ENCODE assay signal across 14 cellular contexts in genomic region chr2:60806595-60806987, GRCh38. TPM values are rescaled to one million over a fixed set of nuclear protein-coding genes. Genes with fewer than 3 reads are reported as not detected.
DNase-seq lines count a peak whose midpoint lies in the region; ATAC-seq, FAIRE-seq and TF ChIP-seq lines count a peak whose summit lies in the region.
"Had no signal": no experiment of that assay in that cellular context is flagged by ENCODE, and none has a peak within 500 bp of the region (broad histone marks: within the 10 kb centered on the region; RNA-seq: fewer than 3 reads in every experiment).

No MANE protein-coding gene starts in this region.

- no peak overlapping the region for H2AFZ ChIP-seq in endothelial cell of umbilical vein (ENCODE audit: low read depth, low read length)

- H3K4me3 ChIP-seq in endothelial cell of umbilical vein (replicated peaks in 1 of 3; ENCODE audit: insufficient read depth in 1 of 3, low read depth in 1 of 3, low read length in 3 of 3) (no peak overlapping the region), ascending aorta (no peak overlapping the region)
- H3K4me3 ChIP-seq: HAP-1, left ventricle myocardium inferior, thoracic aorta had no signal

- H3K36me3 ChIP-seq in endothelial cell of umbilical vein (ENCODE audit: control insufficient read depth in 2 of 2, extremely low read depth in 1 of 2, insufficient read depth in 2 of 2, low read length in 2 of 2) (no peaks in the 10 kb centered on the region), ascending aorta (peaks cover 0 to 2% of the 10 kb centered on the region in 2 donors)
- H3K36me3 ChIP-seq: HAP-1 had no signal

- TF ChIP-seq CTCF in endothelial cell of umbilical vein (IDR thresholded peaks at IDR 0.05; ENCODE audit: extremely low read depth in 1 of 2, insufficient read depth in 1 of 2, low read depth in 1 of 2, low read length in 2 of 2) (no peak), ascending aorta (IDR thresholded peaks at IDR 0.05) (no peak), RWPE1 (conservative IDR thresholded peaks at IDR 0.05; ENCODE audit: low read depth) (no peak)

- peak overlapping the region; percentile 88 for H3K27ac Mint-ChIP-seq in activated T-cell treated with anti-CD3 and anti-CD28 coated beads, Interleukin-2, amount 50 U/mL, for 72 hours
- H3K27ac Mint-ChIP-seq in T-cell, result peak overlapping the region; percentile 88 to 92
- H3K27ac Mint-ChIP-seq in stimulated activated effector memory CD8-positive, alpha-beta T cell treated with anti-CD3 and anti-CD28 coated beads, Interleukin-12 subunit alpha, Interleukin-12 subunit beta, amount 100 ng/mL, for 72 hours, result peak overlapping the region; percentile 63

- H3K9me3 ChIP-seq in endothelial cell of umbilical vein (replicated peaks; ENCODE audit: control insufficient read depth, insufficient read depth, low read length), result no peaks in the 10 kb centered on the region
- H3K9me3 ChIP-seq in ascending aorta, result no peaks in the 10 kb centered on the region
- H3K9me3 ChIP-seq: HAP-1, left ventricle myocardium inferior, thoracic aorta had no signal

- H4K20me1 ChIP-seq in endothelial cell of umbilical vein (replicated peaks; ENCODE audit: control insufficient read depth, extremely low read depth, insufficient read depth, low read length), result no peaks in the 10 kb centered on the region

- CTCF ChIA-PET in T-cell (lab: Charles Lee) (interaction anchor here in 1 of 2 donors (1.6 to 3.9 kb wide), 3 partner anchors 8 to 193 kb away, joined by 7 to 41 read pairs (median 8); no protein-coding TSS in a partner anchor), endothelial cell of umbilical vein (lab: Charles Lee) (interaction anchor here (0.6 to 4.3 kb wide), 6 partner anchors 10 to 192 kb away, joined by 3 to 51 read pairs (median 6); no protein-coding TSS in a partner anchor), RWPE1 (lab: Yijun Ruan, JAX) (interaction anchor here (2.0 kb wide), 1 partner anchor 193 kb away, joined by 5 read pairs; no protein-coding TSS in a partner anchor)

- peak overlapping the region; percentile 65 to 75 for H3K4me3 Mint-ChIP-seq in activated T-cell treated with anti-CD3 and anti-CD28 coated beads, Interleukin-2, amount 50 U/mL, for 72 hours
- H3K4me3 Mint-ChIP-seq in T-cell, result peak overlapping the region in 1 of 3 donors; percentile 26
- peak overlapping the region; percentile 30 for H3K4me3 Mint-ChIP-seq in stimulated activated effector memory CD8-positive, alpha-beta T cell treated with anti-CD3 and anti-CD28 coated beads, Interleukin-12 subunit alpha, Interleukin-12 subunit beta, amount 100 ng/mL, for 72 hours

- H3K27ac ChIP-seq in endothelial cell of umbilical vein (ENCODE audit: insufficient read depth, low read depth, low read length), result no peak overlapping the region
- no peak overlapping the region for H3K27ac ChIP-seq in ascending aorta
- H3K27ac ChIP-seq in RWPE1, result no peak overlapping the region
- H3K27ac ChIP-seq: left ventricle myocardium inferior, thoracic aorta had no signal

- intact Hi-C loops in endothelial cell of umbilical vein (cut with micrococcal nuclease) (no loop called here), ascending aorta (cut with DNase I) (no loop called here)

- H3K4me1 Mint-ChIP-seq in activated T-cell treated with anti-CD3 and anti-CD28 coated beads, Interleukin-2, amount 50 U/mL, for 72 hours (ENCODE audit: low read depth), result peaks cover 54% of the 10 kb centered on the region
- peaks cover 41 to 53% (median 47%) of the 10 kb centered on the region in 3 donors for H3K4me1 Mint-ChIP-seq in T-cell
- peaks cover 46% of the 10 kb centered on the region for H3K4me1 Mint-ChIP-seq in stimulated activated effector memory CD8-positive, alpha-beta T cell treated with anti-CD3 and anti-CD28 coated beads, Interleukin-12 subunit alpha, Interleukin-12 subunit beta, amount 100 ng/mL, for 72 hours

- no peaks in the 10 kb centered on the region for H3K79me2 ChIP-seq in endothelial cell of umbilical vein (ENCODE audit: control insufficient read depth, insufficient read depth, low read length)

- peaks cover 0 to 3% of the 10 kb centered on the region in 2 donors for H3K9me3 Mint-ChIP-seq in activated T-cell treated with anti-CD3 and anti-CD28 coated beads, Interleukin-2, amount 50 U/mL, for 72 hours
- no peaks in the 10 kb centered on the region for H3K9me3 Mint-ChIP-seq in T-cell
- no peaks in the 10 kb centered on the region for H3K9me3 Mint-ChIP-seq in stimulated activated effector memory CD8-positive, alpha-beta T cell treated with anti-CD3 and anti-CD28 coated beads, Interleukin-12 subunit alpha, Interleukin-12 subunit beta, amount 100 ng/mL, for 72 hours

- POLR2A ChIA-PET in T-cell (lab: Charles Lee), result interaction anchor here in 1 of 2 donors (1.8 kb wide), 1 partner anchor 76 kb away, joined by 5 read pairs; no protein-coding TSS in a partner anchor
- POLR2A ChIA-PET in endothelial cell of umbilical vein (lab: Charles Lee), result no interaction called here
- POLR2A ChIA-PET in RWPE1 (lab: Yijun Ruan, JAX; ENCODE audit: low non-redundant PET), result no interaction called here

- no peaks in the 10 kb centered on the region for H3K27me3 Mint-ChIP-seq in activated T-cell treated with anti-CD3 and anti-CD28 coated beads, Interleukin-2, amount 50 U/mL, for 72 hours (ENCODE audit: low read depth)
- H3K27me3 Mint-ChIP-seq in T-cell, result no peaks in the 10 kb centered on the region

- dilution Hi-C loops in endothelial cell of umbilical vein (cut with MboI; ENCODE audit: extremely low pct_ligation_motif_present, low sequenced_read_pairs), result no loop called here

- no peaks in the 10 kb centered on the region for H3K9me1 ChIP-seq in endothelial cell of umbilical vein (replicated peaks; ENCODE audit: control insufficient read depth, extremely low read depth, insufficient read depth, low read length)

- no peak for TF ChIP-seq POLR2A in endothelial cell of umbilical vein (IDR thresholded peaks at IDR 0.05; ENCODE audit: low read depth, low read length)

- H3K27me3 ChIP-seq in endothelial cell of umbilical vein (ENCODE audit: control insufficient read depth in 2 of 2, insufficient read depth in 2 of 2, low read length in 2 of 2), result no peaks in the 10 kb centered on the region
- no peaks in the 10 kb centered on the region for H3K27me3 ChIP-seq in ascending aorta

- BruUV-seq in endothelial cell of umbilical vein (replicated peaks; lab: Mats Ljungman, UMichigan), result no TSS peak

- no peak for DNase-seq in activated T-cell treated with anti-CD3 and anti-CD28 coated beads, Interleukin-2, amount 50 U/mL, for 72 hours
- no peak for DNase-seq in activated T-cell treated with anti-CD3 and anti-CD28 coated beads for 4 hours
- no peak for DNase-seq in T-cell
- DNase-seq in endothelial cell of umbilical vein (ENCODE audit: low read depth, low spot score), result no peak
- no peak for DNase-seq in stimulated activated effector memory CD8-positive, alpha-beta T cell treated with anti-CD3 and anti-CD28 coated beads, Interleukin-12 subunit alpha, Interleukin-12 subunit beta, amount 100 ng/mL, for 72 hours (ENCODE audit: low spot score in 2 of 2)
- no peak for DNase-seq in ascending aorta (ENCODE audit: low spot score in 2 of 2)
- no peak for DNase-seq in RWPE1 (ENCODE audit: low spot score)
- DNase-seq: left ventricle myocardium inferior, NCI-H1930, RPMI8226 had no signal

- H3K4me2 ChIP-seq in endothelial cell of umbilical vein (ENCODE audit: insufficient read depth, low read length), result no peak overlapping the region

- H3K4me1 ChIP-seq in endothelial cell of umbilical vein (ENCODE audit: control insufficient read depth, extremely low read depth, insufficient read depth, low read length) (peaks cover 5% of the 10 kb centered on the region), ascending aorta (no peaks in the 10 kb centered on the region)
- H3K4me1 ChIP-seq: HAP-1 had no signal

- no peaks in the 10 kb centered on the region for H3K36me3 Mint-ChIP-seq in activated T-cell treated with anti-CD3 and anti-CD28 coated beads, Interleukin-2, amount 50 U/mL, for 72 hours (ENCODE audit: insufficient read depth in 2 of 2)
- H3K36me3 Mint-ChIP-seq in T-cell, result peaks cover 3% of the 10 kb centered on the region
- H3K36me3 Mint-ChIP-seq in stimulated activated effector memory CD8-positive, alpha-beta T cell treated with anti-CD3 and anti-CD28 coated beads, Interleukin-12 subunit alpha, Interleukin-12 subunit beta, amount 100 ng/mL, for 72 hours, result peaks cover 12% of the 10 kb centered on the region

- no peak for ATAC-seq in activated T-cell treated with anti-CD3 and anti-CD28 coated beads, Interleukin-2, amount 50 U/mL, for 72 hours (replicated peaks in 1 of 2)
- peak in 1 of 4 experiments; percentile 9 for ATAC-seq in T-cell (replicated peaks in 1 of 4)
- ATAC-seq in stimulated activated effector memory CD8-positive, alpha-beta T cell treated with anti-CD3 and anti-CD28 coated beads, Interleukin-12 subunit alpha, Interleukin-12 subunit beta, amount 100 ng/mL, for 72 hours, result no peak
- ATAC-seq in GM18861 (IDR thresholded peaks at IDR 0.05; ENCODE audit: unreplicated experiment), result no peak

- FAIRE-seq in endothelial cell of umbilical vein (lab: Jason Lieb, UNC), result no peak
- FAIRE-seq: TTC549 had no signal

- no peak overlapping the region for H3K9ac ChIP-seq in endothelial cell of umbilical vein (replicated peaks; ENCODE audit: extremely low read depth, insufficient read depth, low read length)

TF ChIP-seq in endothelial cell of umbilical vein, 7 proteins besides CTCF, POLR2A, EP300 and RAD21:
- TF ChIP-seq GATA2 (IDR thresholded peaks at IDR 0.05; ENCODE audit: insufficient read depth, insufficient read length, low read depth, low read length) (peak; percentile 10), FOS (IDR thresholded peaks at IDR 0.05; ENCODE audit: borderline replicate concordance, insufficient read depth, low read length) (no peak)

RNA-seq across cellular contexts. Expression of gene PAPOLG, which starts 50.5 kb away (rescaled TPM):
- 10 to 100 TPM; 18.3 to 22.9 TPM for total RNA-seq in activated T-cell treated with anti-CD3 and anti-CD28 coated beads, Interleukin-2, amount 50 U/mL, for 72 hours
- 10 to 100 TPM; 20.6 to 34.8 (median 29.6) TPM for total RNA-seq in T-cell
- 14.9 TPM in 2 replicates for total RNA-seq in endothelial cell of umbilical vein
- polyA plus RNA-seq in endothelial cell of umbilical vein, result 3.8 and 4.2 TPM in 2 replicates
- 4.0 and 4.4 TPM in 2 replicates for polyA plus RNA-seq in endothelial cell of umbilical vein (2011; cell fraction: cytosol; rRNA removed)
- polyA plus RNA-seq in endothelial cell of umbilical vein (2011; cell fraction: nucleus; rRNA removed), result 12.7 and 13.5 TPM in 2 replicates
- 9.2 and 11.4 TPM in 2 replicates for polyA plus RNA-seq in endothelial cell of umbilical vein (2012)
- polyA minus RNA-seq in endothelial cell of umbilical vein, result 13.8 and 15.4 TPM in 2 replicates
- polyA minus RNA-seq in endothelial cell of umbilical vein (2011; cell fraction: cytosol; rRNA and poly(A)+ RNA removed), result 7.1 TPM
- polyA minus RNA-seq in endothelial cell of umbilical vein (2011; cell fraction: nucleus; rRNA and poly(A)+ RNA removed), result 12.4 and 19.1 TPM in 2 replicates
- 11.4 TPM for total RNA-seq in ascending aorta
